11 cellular contexts compared by ENCODE assay signal in genomic region chr5:54140247-54140646, GRCh38.
"Had no signal": no experiment of that assay in that cellular context is flagged by ENCODE, and none has a peak within 500 bp of the region (broad histone marks: within the 10 kb centered on the region; RNA-seq: fewer than 3 reads in every experiment).

No MANE protein-coding gene starts in this region.

- H3K9me3 Mint-ChIP-seq: GM23338, H9, HFFc6 had no signal

- H3K4me2 ChIP-seq: GM23338 had no signal

- H3K4me3 ChIP-seq: GM23248, GM23338, HAP-1 had no signal

- H2AFZ ChIP-seq: GM23248, GM23338 had no signal

- H3K9me3 ChIP-seq: HAP-1 had no signal

- H3K4me3 Mint-ChIP-seq: GM23338, H9, HFFc6 had no signal

- ATAC-seq: GM23338, HCT116 had no signal

- DNase-seq: GM23248, GOT3, H7, H9, HCEC 1CT, HFFc6 had no signal

- H3K27ac ChIP-seq: GM23248 had no signal

- H3K36me3 ChIP-seq: HAP-1 had no signal

- H3K27ac Mint-ChIP-seq: GM23338, H9, HFFc6 had no signal

- FAIRE-seq: H1, H54 had no signal

- H3K9ac ChIP-seq: GM23248 had no signal

- H3K4me1 ChIP-seq: HAP-1 had no signal

- H3K4me1 Mint-ChIP-seq: GM23338, H9 had no signal
